Comparison of ENCODE assay signal across 23 cellular contexts in the genomic region with DNA sequence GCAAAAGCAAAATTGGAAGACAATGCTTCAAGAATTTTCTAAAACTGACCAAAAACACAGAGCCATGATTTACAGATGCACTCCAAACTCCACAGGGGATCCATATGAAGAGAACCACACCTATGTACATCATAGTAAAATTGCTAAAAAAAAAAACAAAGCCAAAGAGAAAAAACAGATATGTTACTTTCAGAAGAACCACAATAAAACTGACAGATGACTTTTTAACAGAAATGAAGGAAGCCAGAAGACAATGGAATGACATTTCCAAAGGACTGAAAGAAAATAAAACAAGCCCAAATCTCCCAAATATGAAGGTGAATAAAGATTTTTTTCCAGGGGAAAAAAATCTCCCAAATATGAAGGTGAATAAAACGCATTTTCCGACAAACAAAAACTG.
"Had no signal": no experiment of that assay in that cellular context is flagged by ENCODE, and none has a peak within 500 bp of the region (broad histone marks: within the 10 kb centered on the region; RNA-seq: fewer than 3 reads in every experiment).

No MANE protein-coding gene starts in this region.

- H3K4me3 Mint-ChIP-seq: brain; nephron; T-helper 2 cell treated with Interferon-gamma antibody and Interleukin-4, amounts not matched to agents 5 μg/mL and 100 μg/mL, for 36 hours had no signal

- DNase-seq: activated CD4-positive, alpha-beta T cell treated with anti-CD3 and anti-CD28 coated beads, Interleukin-2, amount 50 U/mL, for 1 hour; activated CD4-positive, CD25-positive, alpha-beta regulatory T cell treated with anti-CD3 and anti-CD28 coated beads, Interleukin-2, amount 50 U/mL, for 72 hours; activated CD8-positive, alpha-beta memory T cell treated with anti-CD3 and anti-CD28 coated beads, Interleukin-2, amount 50 U/mL, for 4 hours; activated gamma-delta T cell; activated T-cell treated with anti-CD3 and anti-CD28 coated beads, Interleukin-2, amount 50 U/mL, for 48 hours; caudate nucleus; dorsolateral prefrontal cortex; foreskin fibroblast; islet precursor cell; lower lobe of right lung; posterior cingulate gyrus; retina; stimulated activated CD4-positive, alpha-beta T cell treated with anti-CD3 and anti-CD28 coated beads, Interleukin-12 subunit alpha, Interleukin-12 subunit beta, amount 100 ng/mL, for 4 hours; stimulated activated CD4-positive, alpha-beta T cell treated with anti-CD3 and anti-CD28 coated beads, Interleukin-1b, Interleukin-23, amount 100 ng/mL, for 48 hours; stimulated activated naive CD4-positive, alpha-beta T cell treated with Interleukin-2 at 50 U/mL for 16 hours; thyroid gland had no signal

- H3K27ac Mint-ChIP-seq: activated naive CD4-positive, alpha-beta T cell treated with anti-CD3 and anti-CD28 coated beads, Interleukin-2, amount 50 U/mL, for 72 hours; brain; nephron; T-helper 2 cell treated with Interferon-gamma antibody and Interleukin-4, amounts not matched to agents 5 μg/mL and 100 μg/mL, for 36 hours had no signal

- H3K27me3 Mint-ChIP-seq: brain had no signal

- H3K9me3 ChIP-seq: thyroid gland had no signal

- FAIRE-seq: colon had no signal

- H3K4me2 ChIP-seq: hepatocyte had no signal

- ATAC-seq: activated naive CD4-positive, alpha-beta T cell treated with anti-CD3 and anti-CD28 coated beads, Interleukin-2, amount 50 U/mL, for 72 hours; lower lobe of right lung had no signal

- H3K27ac ChIP-seq: dorsolateral prefrontal cortex, epithelial cell of prostate, hepatocyte, lower lobe of right lung, thyroid gland had no signal

- H3K4me3 ChIP-seq: dorsolateral prefrontal cortex, hepatocyte, lower lobe of right lung, thyroid gland had no signal

- H3K36me3 ChIP-seq: lower lobe of right lung, thyroid gland had no signal

- H3K4me1 ChIP-seq: thyroid gland had no signal

- H2AFZ ChIP-seq: hepatocyte had no signal

- H3K27me3 ChIP-seq: dorsolateral prefrontal cortex, hepatocyte, thyroid gland had no signal
